18 cellular contexts compared by ENCODE assay signal in the genomic region with DNA sequence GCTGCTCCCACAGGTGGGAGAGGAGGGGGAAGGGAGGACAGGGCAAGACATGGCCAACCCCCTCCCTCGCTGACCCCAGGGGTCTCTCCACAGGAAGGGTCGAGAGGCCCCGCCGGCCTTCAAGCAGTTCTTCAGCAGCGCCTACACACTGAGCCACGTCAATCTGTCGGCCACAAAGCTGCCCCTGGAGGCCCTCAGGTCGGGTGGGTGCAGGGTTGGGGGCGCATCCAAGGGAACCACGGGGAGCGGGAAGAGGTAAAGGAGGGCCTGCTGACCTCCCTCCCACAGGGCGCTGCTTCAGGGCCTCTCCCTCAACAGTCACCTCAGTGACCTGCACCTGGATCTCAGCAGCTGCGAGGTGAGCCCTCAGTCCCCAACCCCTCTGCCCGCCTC. TPM values are rescaled to one million over a fixed set of nuclear protein-coding genes. Genes with fewer than 3 reads are reported as not detected.
DNase-seq lines count a peak whose midpoint lies in the region; ATAC-seq and TF ChIP-seq lines count a peak whose summit lies in the region.
"Had no signal": no experiment of that assay in that cellular context is flagged by ENCODE, and none has a peak within 500 bp of the region (broad histone marks: within the 10 kb centered on the region; RNA-seq: fewer than 3 reads in every experiment).

No MANE protein-coding gene starts in this region.

- ATAC-seq in Right ventricle myocardium inferior: peak; percentile 3
- peak; percentile 25 to 33 for ATAC-seq in stimulated activated naive B cell treated with anti-CD40 and anti-IgM and Interleukin-4, amounts not matched to agents 10 μg/mL and 1 μg/mL and 100 μg/mL, for 72 hours (replicated peaks)

- H3K27ac Mint-ChIP-seq in immature natural killer cell: peak overlapping the region in 4 of 6 donors; percentile 40 to 88 (median 61)
- no peak overlapping the region for H3K27ac Mint-ChIP-seq in stimulated activated naive B cell treated with anti-CD40 and anti-IgM and Interleukin-4, amounts not matched to agents 10 μg/mL and 1 μg/mL and 100 μg/mL, for 72 hours

- H3K27me3 ChIP-seq in right atrium auricular region (no peaks in the 10 kb centered on the region), WERI-Rb-1 (ENCODE audit: insufficient read depth, low read depth, severe bottlenecking) (no peaks in the 10 kb centered on the region)
- H3K27me3 ChIP-seq: dorsolateral prefrontal cortex had no signal

- no peak overlapping the region for H3K27ac ChIP-seq in right atrium auricular region
- peak overlapping the region; percentile 47; the same call in 1 of the 2 replicates for H3K27ac ChIP-seq in WERI-Rb-1
- H3K27ac ChIP-seq: esophagus muscularis mucosa, neutrophil, RWPE1, thoracic aorta had no signal

- peaks cover 15 to 19% of the 10 kb centered on the region in 2 donors for H3K4me1 Mint-ChIP-seq in immature natural killer cell
- H3K4me1 Mint-ChIP-seq in stimulated activated naive B cell treated with anti-CD40 and anti-IgM and Interleukin-4, amounts not matched to agents 10 μg/mL and 1 μg/mL and 100 μg/mL, for 72 hours: peaks cover 6 to 7% of the 10 kb centered on the region in 2 donors

- no peak overlapping the region for H3K4me3 ChIP-seq in right atrium auricular region
- no peak overlapping the region for H3K4me3 ChIP-seq in WERI-Rb-1 (ENCODE audit: low read depth, low read length)
- H3K4me3 ChIP-seq: esophagus muscularis mucosa, thoracic aorta had no signal

- no peak for TF ChIP-seq CTCF in right atrium auricular region (IDR thresholded peaks at IDR 0.05)
- no peak for TF ChIP-seq CTCF in WERI-Rb-1 (IDR thresholded peaks at IDR 0.05; ENCODE audit: low read depth, low read length)

- H3K27me3 Mint-ChIP-seq in immature natural killer cell (ENCODE audit: low read depth in 3 of 3): peaks cover 1 to 3% (median 3%) of the 10 kb centered on the region in 3 donors
- H3K27me3 Mint-ChIP-seq in stimulated activated naive B cell treated with anti-CD40 and anti-IgM and Interleukin-4, amounts not matched to agents 10 μg/mL and 1 μg/mL and 100 μg/mL, for 72 hours: peaks cover 24 to 32% of the 10 kb centered on the region in 2 donors

- H3K36me3 ChIP-seq in right atrium auricular region (no peaks in the 10 kb centered on the region), WERI-Rb-1 (no peaks in the 10 kb centered on the region)
- H3K36me3 ChIP-seq: esophagus muscularis mucosa, neutrophil, thoracic aorta had no signal

- no peak overlapping the region for H3K4me3 Mint-ChIP-seq in immature natural killer cell
- H3K4me3 Mint-ChIP-seq in stimulated activated naive B cell treated with anti-CD40 and anti-IgM and Interleukin-4, amounts not matched to agents 10 μg/mL and 1 μg/mL and 100 μg/mL, for 72 hours: no peak overlapping the region
- H3K4me3 Mint-ChIP-seq: CD14-positive monocyte had no signal

- no peaks in the 10 kb centered on the region for H3K9me3 Mint-ChIP-seq in immature natural killer cell
- H3K9me3 Mint-ChIP-seq in stimulated activated naive B cell treated with anti-CD40 and anti-IgM and Interleukin-4, amounts not matched to agents 10 μg/mL and 1 μg/mL and 100 μg/mL, for 72 hours: no peaks in the 10 kb centered on the region

- DNase-seq in Right ventricle myocardium inferior (ENCODE audit: missing footprints): no peak
- no peak for DNase-seq in right atrium auricular region (ENCODE audit: low spot score)
- no peak for DNase-seq in WERI-Rb-1
- DNase-seq in immature natural killer cell: no peak
- DNase-seq in stimulated activated naive B cell treated with anti-CD40 and anti-IgM and Interleukin-4, amounts not matched to agents 10 μg/mL and 1 μg/mL and 100 μg/mL, for 72 hours: no peak
- DNase-seq in NCI-H2107 (lab: John Stamatoyannopoulos, UW): no peak
- DNase-seq in activated CD4-positive, alpha-beta T cell treated with anti-CD3 and anti-CD28 coated beads for 48 hours: no peak
- no peak for DNase-seq in putamen (ENCODE audit: low spot score)
- DNase-seq: activated CD4-positive, alpha-beta T cell treated with anti-CD3 and anti-CD28 coated beads, Interleukin-2, amount 50 U/mL, for 48 hours; NCI-H2029 had no signal

- intact Hi-C loops in Right ventricle myocardium inferior (cut with DNase I): loop anchor here (2.0 to 5.0 kb wide), 2 partner anchors 33 to 49 kb away; no protein-coding TSS in a partner anchor

- H3K36me3 Mint-ChIP-seq in immature natural killer cell: peaks cover 0 to 7% (median 0%) of the 10 kb centered on the region in 3 donors
- no peaks in the 10 kb centered on the region for H3K36me3 Mint-ChIP-seq in stimulated activated naive B cell treated with anti-CD40 and anti-IgM and Interleukin-4, amounts not matched to agents 10 μg/mL and 1 μg/mL and 100 μg/mL, for 72 hours
- H3K36me3 Mint-ChIP-seq: CD14-positive monocyte had no signal

- H3K9me3 ChIP-seq in right atrium auricular region: no peaks in the 10 kb centered on the region
- H3K9me3 ChIP-seq in WERI-Rb-1 (ENCODE audit: severe bottlenecking): no peaks in the 10 kb centered on the region
- H3K9me3 ChIP-seq: esophagus muscularis mucosa, neutrophil, thoracic aorta had no signal

- H3K4me1 ChIP-seq in right atrium auricular region: no peaks in the 10 kb centered on the region

RNA-seq across cellular contexts. Expression of gene CARMIL3, which starts 6.1 kb away (rescaled TPM):
- total RNA-seq in Right ventricle myocardium inferior (0.08 TPM), right atrium auricular region (not detected)
- under 1 TPM; 0.09 to 0.82 (median 0.32) TPM for polyA plus RNA-seq in immature natural killer cell
- polyA plus RNA-seq: AG04450, CD14-positive monocyte had no signal

RNA-seq across cellular contexts. Expression of gene CPNE6, which starts 13.5 kb away (rescaled TPM):
- total RNA-seq in Right ventricle myocardium inferior (not detected), right atrium auricular region (under 1 TPM in 1 of 2 donors, not detected in 1; 0.24 TPM)
- polyA plus RNA-seq in immature natural killer cell: not detected
- total RNA-seq: left cardiac atrium had no signal
- polyA plus RNA-seq: AG04450, CD14-positive monocyte had no signal

RNA-seq across cellular contexts. Expression of gene PCK2, which starts 36.2 kb away (rescaled TPM):
- 4.3 TPM for total RNA-seq in Right ventricle myocardium inferior
- 10 to 100 TPM in 1 of 2 donors, 1 to 10 TPM in 1; 1.8 to 10.7 TPM for total RNA-seq in right atrium auricular region
- 10 to 100 TPM in 2 of 3 donors, 1 to 10 TPM in 1; 8.2 to 13.3 (median 12.0) TPM for polyA plus RNA-seq in immature natural killer cell

RNA-seq across cellular contexts. Expression of gene DCAF11, which starts 56.7 kb away (rescaled TPM):
- 84.7 TPM for total RNA-seq in Right ventricle myocardium inferior
- 10 to 100 TPM; 54.1 to 69.8 TPM for total RNA-seq in right atrium auricular region
- 100 to 1,000 TPM in 1 of 3 donors, 10 to 100 TPM in 2; 91.1 to 129 (median 98.2) TPM for polyA plus RNA-seq in immature natural killer cell

RNA-seq across cellular contexts. Expression of gene NRL, which starts 56.9 kb away (rescaled TPM):
- total RNA-seq in Right ventricle myocardium inferior (1.8 TPM), right atrium auricular region (1 to 10 TPM; 2.5 to 5.0 TPM)
- polyA plus RNA-seq in immature natural killer cell: 1 to 10 TPM; 2.8 to 4.1 (median 3.0) TPM
